In the genomic region with DNA sequence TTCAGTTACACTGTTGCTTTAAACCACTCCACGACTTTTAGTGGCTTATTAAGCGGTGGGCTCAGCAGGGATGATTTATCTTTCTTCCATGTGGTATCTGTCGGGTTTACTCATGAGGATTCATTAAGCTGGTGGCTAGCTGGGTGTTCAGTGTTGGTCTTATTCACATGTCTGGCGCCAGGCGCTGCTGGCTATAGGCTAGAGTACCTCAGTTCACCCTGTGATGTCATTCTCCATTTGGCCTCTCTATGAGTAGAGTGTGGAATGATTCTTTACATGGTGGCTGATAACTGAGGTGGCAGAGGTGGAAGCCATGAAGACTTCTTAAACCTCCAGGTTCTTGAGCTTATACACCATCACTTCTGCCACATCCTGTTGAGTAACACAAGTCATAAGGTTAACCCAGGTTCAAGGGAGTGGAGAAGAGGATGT, we compare ENCODE assay signal across 16 cellular contexts.
DNase-seq lines count a peak whose midpoint lies in the region; ATAC-seq and TF ChIP-seq lines count a peak whose summit lies in the region.
"Had no signal": no experiment of that assay in that cellular context is flagged by ENCODE, and none has a peak within 500 bp of the region (broad histone marks: within the 10 kb centered on the region; RNA-seq: fewer than 3 reads in every experiment).

No MANE protein-coding gene starts in this region.

- peak in 1 of 3 donors; percentile 72 for DNase-seq in CD4-positive, CD25-positive, alpha-beta regulatory T cell
- DNase-seq in EH (ENCODE audit: low read depth) (peak; percentile 11), T-cell (no peak), fibroblast of mammary gland (ENCODE audit: low read depth) (peak; percentile 39), prostate gland (ENCODE audit: low spot score) (no peak), tibial artery (no peak), EL (no peak)
- DNase-seq: aorta, C1 segment of cervical spinal cord, dermis blood vessel endothelial cell, IMR-90, NCI-H1436, NCI-H526, sigmoid colon had no signal

- POLR2A ChIA-PET in T-cell (lab: Charles Lee): interaction anchor here in 1 of 2 donors (0.5 kb wide), 1 partner anchor 294 kb away, joined by 4 read pairs; no protein-coding TSS in a partner anchor

- H3K9me3 Mint-ChIP-seq in CD4-positive, CD25-positive, alpha-beta regulatory T cell: peaks cover 0 to 2% (median 0%) of the 10 kb centered on the region in 7 donors
- peaks cover 0 to 3% (median 0%) of the 10 kb centered on the region in 3 donors for H3K9me3 Mint-ChIP-seq in T-cell
- H3K9me3 Mint-ChIP-seq: neural crest cell had no signal

- no peak for TF ChIP-seq POLR2A in prostate gland (IDR thresholded peaks at IDR 0.05)

- no peaks in the 10 kb centered on the region for H3K27me3 Mint-ChIP-seq in CD4-positive, CD25-positive, alpha-beta regulatory T cell
- no peaks in the 10 kb centered on the region for H3K27me3 Mint-ChIP-seq in T-cell

- WGBS in prostate gland: 94% methylated on average over 5 of the region's 5 CpGs

- no peak overlapping the region for H3K4me3 ChIP-seq in CD4-positive, CD25-positive, alpha-beta regulatory T cell (ENCODE audit: low read depth, low read length)
- H3K4me3 ChIP-seq in fibroblast of mammary gland (ENCODE audit: control insufficient read depth, low read depth, low read length) (no peak overlapping the region), prostate gland (no peak overlapping the region), tibial artery (no peak overlapping the region)
- H3K4me3 ChIP-seq: lung, sigmoid colon had no signal

- H3K4me3 Mint-ChIP-seq in CD4-positive, CD25-positive, alpha-beta regulatory T cell: peak overlapping the region in 1 of 4 donors; percentile 62
- no peak overlapping the region for H3K4me3 Mint-ChIP-seq in T-cell
- H3K4me3 Mint-ChIP-seq: neural crest cell had no signal

- intact Hi-C loops in prostate gland (cut with DNase I) (no loop called here), tibial artery (cut with DNase I; ENCODE audit: low total_unique reads) (no loop called here)

- no peaks in the 10 kb centered on the region for H3K9me3 ChIP-seq in CD4-positive, CD25-positive, alpha-beta regulatory T cell (ENCODE audit: control insufficient read depth in 2 of 2, low read length in 2 of 2)
- H3K9me3 ChIP-seq in prostate gland: no peaks in the 10 kb centered on the region
- H3K9me3 ChIP-seq in tibial artery: no peaks in the 10 kb centered on the region
- H3K9me3 ChIP-seq: sigmoid colon had no signal

- TF ChIP-seq CTCF in fibroblast of mammary gland (conservative IDR thresholded peaks at IDR 0.05; ENCODE audit: control insufficient read depth, insufficient read depth, low read depth, low read length) (no peak), prostate gland (IDR thresholded peaks at IDR 0.05) (no peak), tibial artery (IDR thresholded peaks at IDR 0.05) (no peak)

- H3K4me1 ChIP-seq in CD4-positive, CD25-positive, alpha-beta regulatory T cell (ENCODE audit: control insufficient read depth, insufficient read depth, low read length, poor library complexity, severe bottlenecking): peaks cover 6% of the 10 kb centered on the region
- no peaks in the 10 kb centered on the region for H3K4me1 ChIP-seq in prostate gland (replicated peaks)
- H3K4me1 ChIP-seq in tibial artery: peaks cover 0 to 3% (median 0%) of the 10 kb centered on the region in 4 donors
- H3K4me1 ChIP-seq: sigmoid colon had no signal

- peaks cover 18 to 41% (median 34%) of the 10 kb centered on the region in 4 donors for H3K4me1 Mint-ChIP-seq in CD4-positive, CD25-positive, alpha-beta regulatory T cell
- H3K4me1 Mint-ChIP-seq in T-cell: peaks cover 25 to 53% (median 32%) of the 10 kb centered on the region in 3 donors

- H3K36me3 Mint-ChIP-seq in CD4-positive, CD25-positive, alpha-beta regulatory T cell: peaks cover 16% of the 10 kb centered on the region
- peaks cover 39% of the 10 kb centered on the region for H3K36me3 Mint-ChIP-seq in T-cell

- peak; percentile 77 to 78 for ATAC-seq in CD4-positive, CD25-positive, alpha-beta regulatory T cell (ENCODE audit: low read depth in 2 of 2)
- ATAC-seq in T-cell (replicated peaks in 1 of 4): peak; percentile 45 to 89 (median 72)

- H3K27ac ChIP-seq in CD4-positive, CD25-positive, alpha-beta regulatory T cell (ENCODE audit: insufficient read depth, low read length, poor library complexity, severe bottlenecking): no peak overlapping the region
- H3K27ac ChIP-seq in prostate gland: no peak overlapping the region
- no peak overlapping the region for H3K27ac ChIP-seq in tibial artery
- H3K27ac ChIP-seq: sigmoid colon had no signal

- CTCF ChIA-PET in T-cell (lab: Charles Lee): no interaction called here

- H3K27me3 ChIP-seq in CD4-positive, CD25-positive, alpha-beta regulatory T cell (ENCODE audit: control insufficient read depth, insufficient read depth, low read length): no peaks in the 10 kb centered on the region
- H3K27me3 ChIP-seq in prostate gland (replicated peaks; ENCODE audit: insufficient read depth) (no peaks in the 10 kb centered on the region), tibial artery (no peaks in the 10 kb centered on the region)
- H3K27me3 ChIP-seq: sigmoid colon had no signal

- H3K36me3 ChIP-seq in CD4-positive, CD25-positive, alpha-beta regulatory T cell (ENCODE audit: control insufficient read depth, insufficient read depth, low read length): peaks cover 27% of the 10 kb centered on the region
- H3K36me3 ChIP-seq in prostate gland: no peaks in the 10 kb centered on the region
- H3K36me3 ChIP-seq in tibial artery: peaks cover 0 to 3% (median 0%) of the 10 kb centered on the region in 3 donors

- H3K27ac Mint-ChIP-seq in CD4-positive, CD25-positive, alpha-beta regulatory T cell: peak overlapping the region; percentile 66 to 76 (median 73)
- peak overlapping the region in 1 of 2 donors; percentile 60 for H3K27ac Mint-ChIP-seq in T-cell

Comparison
In these comparisons a context has a peak if more than half of its experiments do, and no peak if none do; other contexts are left out.
1. DNase-seq: peak in EH (single experiment) and fibroblast of mammary gland (single experiment); none in T-cell (0 of 34), prostate gland (single experiment), tibial artery (0 of 2) and EL (single experiment).